In the genomic region with DNA sequence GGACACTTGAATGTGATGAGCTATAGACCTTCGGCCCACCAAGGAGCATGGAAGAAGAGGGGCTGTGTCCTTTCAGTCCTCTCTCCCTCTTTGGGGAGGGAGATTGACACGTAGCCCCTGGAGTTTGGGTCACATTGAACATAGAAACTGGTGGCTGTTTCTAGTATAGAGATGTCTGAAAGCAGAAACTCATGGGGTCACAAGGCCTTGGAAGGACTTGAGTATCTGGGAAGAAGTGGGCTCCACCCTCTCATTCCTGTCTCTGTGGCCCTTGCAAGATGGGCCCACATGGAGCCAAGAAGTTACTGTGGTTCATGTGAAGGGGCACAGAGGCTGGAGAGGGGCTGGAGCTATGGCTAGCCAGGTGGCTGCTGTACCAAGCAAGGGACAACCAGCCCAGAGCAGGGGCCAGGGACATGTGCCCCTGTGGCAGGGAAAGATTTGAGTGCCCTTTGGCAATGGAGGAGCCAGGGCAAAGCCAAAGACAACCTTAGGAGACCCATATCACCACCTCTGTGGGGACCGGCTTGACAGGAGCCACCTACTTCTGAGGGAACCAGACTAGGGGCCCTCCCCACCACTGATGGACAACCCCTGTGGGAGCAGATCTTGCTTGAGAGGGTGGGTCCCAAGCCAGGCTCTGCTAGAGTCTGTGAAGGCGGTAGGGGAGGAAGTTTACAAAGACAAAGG, we compare ENCODE assay signal across 24 cellular contexts. TPM values are rescaled to one million over a fixed set of nuclear protein-coding genes. Genes with fewer than 3 reads are reported as not detected.
DNase-seq lines count a peak whose midpoint lies in the region; ATAC-seq and TF ChIP-seq lines count a peak whose summit lies in the region.
"Had no signal": no experiment of that assay in that cellular context is flagged by ENCODE, and none has a peak within 500 bp of the region (broad histone marks: within the 10 kb centered on the region; RNA-seq: fewer than 3 reads in every experiment).

No MANE protein-coding gene starts in this region.

- TF ChIP-seq CTCF in AG04450 (IDR thresholded peaks at IDR 0.05; ENCODE audit: low read depth, low read length) (no peak), glutamatergic neuron (IDR thresholded peaks at IDR 0.05; ENCODE audit: partially characterized antibody, unreplicated experiment) (no peak), sigmoid colon (IDR thresholded peaks at IDR 0.05) (no peak), prostate gland (IDR thresholded peaks at IDR 0.05) (no peak)

- H3K27me3 ChIP-seq in AG04450 (ENCODE audit: control insufficient read depth, insufficient read depth, low read length) (peaks cover 3% of the 10 kb centered on the region), sigmoid colon (no peaks in the 10 kb centered on the region), prostate gland (replicated peaks; ENCODE audit: insufficient read depth) (no peaks in the 10 kb centered on the region)
- H3K27me3 ChIP-seq: body of pancreas, MG63 had no signal

- no peak for ATAC-seq in activated CD8-positive, alpha-beta memory T cell treated with anti-CD3 and anti-CD28 coated beads, Interleukin-2, amount 10 ng/mL, durations not matched to agents 7 days and 5 days
- no peak for ATAC-seq in GM21381 (IDR thresholded peaks at IDR 0.05; ENCODE audit: unreplicated experiment)
- ATAC-seq in natural killer cell treated with Interleukin-12 subunit alpha and Interleukin-12 subunit beta and Interleukin-15 and Interleukin-18, amount 100 ng/mL, for 72 hours: no peak
- ATAC-seq: activated T-cell treated with anti-CD3 and anti-CD28 coated beads, Interleukin-2, amount 50 U/mL, for 72 hours; body of pancreas; left colon; PC-3 had no signal

- no peak for TF ChIP-seq EP300 in sigmoid colon (IDR thresholded peaks at IDR 0.05)

- intact Hi-C loops in sigmoid colon (cut with DNase I): no loop called here
- intact Hi-C loops in prostate gland (cut with DNase I): loop anchor here (2.0 kb wide), 1 partner anchor 52 kb away; no protein-coding TSS in a partner anchor

- H3K4me3 Mint-ChIP-seq in activated CD8-positive, alpha-beta memory T cell treated with anti-CD3 and anti-CD28 coated beads, Interleukin-2, amount 10 ng/mL, durations not matched to agents 7 days and 5 days: no peak overlapping the region
- H3K4me3 Mint-ChIP-seq in glutamatergic neuron (ENCODE audit: unreplicated experiment): no peak overlapping the region
- no peak overlapping the region for H3K4me3 Mint-ChIP-seq in natural killer cell treated with Interleukin-12 subunit alpha and Interleukin-12 subunit beta and Interleukin-15 and Interleukin-18, amount 100 ng/mL, for 72 hours
- H3K4me3 Mint-ChIP-seq: activated naive CD8-positive, alpha-beta T cell; activated T-cell treated with anti-CD3 and anti-CD28 coated beads, Interleukin-2, amount 50 U/mL, for 72 hours; CD4-positive, alpha-beta T cell had no signal

- peak overlapping the region; percentile 98 for H3K27ac ChIP-seq in AG04450 (ENCODE audit: low read depth, low read length)
- peak overlapping the region; percentile 83 to 99 (median 90) for H3K27ac ChIP-seq in sigmoid colon
- H3K27ac ChIP-seq in prostate gland: peak overlapping the region in 1 of 2 donors; percentile 6

- no peaks in the 10 kb centered on the region for H3K27me3 Mint-ChIP-seq in activated CD8-positive, alpha-beta memory T cell treated with anti-CD3 and anti-CD28 coated beads, Interleukin-2, amount 10 ng/mL, durations not matched to agents 7 days and 5 days
- H3K27me3 Mint-ChIP-seq in glutamatergic neuron (ENCODE audit: unreplicated experiment): peaks cover 14% of the 10 kb centered on the region
- no peaks in the 10 kb centered on the region for H3K27me3 Mint-ChIP-seq in natural killer cell treated with Interleukin-12 subunit alpha and Interleukin-12 subunit beta and Interleukin-15 and Interleukin-18, amount 100 ng/mL, for 72 hours
- H3K27me3 Mint-ChIP-seq: activated naive CD8-positive, alpha-beta T cell had no signal

- CTCF ChIA-PET in AG04450 (lab: Charles Lee): interaction anchor here (1.2 to 1.3 kb wide), 3 partner anchors 8 to 65 kb away, joined by 4 read pairs; no protein-coding TSS in a partner anchor
- CTCF ChIA-PET in activated CD8-positive, alpha-beta memory T cell treated with anti-CD3 and anti-CD28 coated beads, Interleukin-2, amount 10 ng/mL, durations not matched to agents 7 days and 5 days (lab: Charles Lee): no interaction called here

- H3K36me3 ChIP-seq in sigmoid colon (no peaks in the 10 kb centered on the region), prostate gland (no peaks in the 10 kb centered on the region)
- H3K36me3 ChIP-seq: MG63 had no signal

- H3K4me1 ChIP-seq in sigmoid colon (peaks cover 0 to 69% (median 59%) of the 10 kb centered on the region in 4 donors), prostate gland (replicated peaks) (peaks cover 16% of the 10 kb centered on the region)
- H3K4me1 ChIP-seq: body of pancreas had no signal

- H3K36me3 Mint-ChIP-seq in activated CD8-positive, alpha-beta memory T cell treated with anti-CD3 and anti-CD28 coated beads, Interleukin-2, amount 10 ng/mL, durations not matched to agents 7 days and 5 days: no peaks in the 10 kb centered on the region
- peaks cover 4% of the 10 kb centered on the region for H3K36me3 Mint-ChIP-seq in glutamatergic neuron (ENCODE audit: unreplicated experiment)
- H3K36me3 Mint-ChIP-seq in natural killer cell treated with Interleukin-12 subunit alpha and Interleukin-12 subunit beta and Interleukin-15 and Interleukin-18, amount 100 ng/mL, for 72 hours: no peaks in the 10 kb centered on the region

- TF ChIP-seq POLR2A in sigmoid colon (IDR thresholded peaks at IDR 0.05): no peak
- TF ChIP-seq POLR2A in prostate gland (IDR thresholded peaks at IDR 0.05): no peak

- H3K9me3 Mint-ChIP-seq in activated CD8-positive, alpha-beta memory T cell treated with anti-CD3 and anti-CD28 coated beads, Interleukin-2, amount 10 ng/mL, durations not matched to agents 7 days and 5 days (ENCODE audit: low read depth): no peaks in the 10 kb centered on the region
- H3K9me3 Mint-ChIP-seq in glutamatergic neuron (ENCODE audit: unreplicated experiment): peaks cover 18% of the 10 kb centered on the region
- no peaks in the 10 kb centered on the region for H3K9me3 Mint-ChIP-seq in natural killer cell treated with Interleukin-12 subunit alpha and Interleukin-12 subunit beta and Interleukin-15 and Interleukin-18, amount 100 ng/mL, for 72 hours
- H3K9me3 Mint-ChIP-seq: activated T-cell treated with anti-CD3 and anti-CD28 coated beads, Interleukin-2, amount 50 U/mL, for 72 hours; CD4-positive, alpha-beta T cell had no signal

- WGBS in sigmoid colon, 2 donors: 90 to 95% methylated on average over 4 of the region's 4 CpGs
- WGBS in prostate gland: 98% methylated on average over 3 of the region's 4 CpGs

- POLR2A ChIA-PET in AG04450 (lab: Yijun Ruan, JAX): interaction anchor here (1.4 to 3.0 kb wide), 3 partner anchors 13 to 52 kb away, joined by 7 to 65 read pairs (median 30); partner anchors contain the start of gene ANGPTL2

- H3K27ac Mint-ChIP-seq in activated CD8-positive, alpha-beta memory T cell treated with anti-CD3 and anti-CD28 coated beads, Interleukin-2, amount 10 ng/mL, durations not matched to agents 7 days and 5 days: no peak overlapping the region
- H3K27ac Mint-ChIP-seq in glutamatergic neuron (ENCODE audit: unreplicated experiment): peak overlapping the region; percentile 56
- H3K27ac Mint-ChIP-seq in natural killer cell treated with Interleukin-12 subunit alpha and Interleukin-12 subunit beta and Interleukin-15 and Interleukin-18, amount 100 ng/mL, for 72 hours: no peak overlapping the region
- H3K27ac Mint-ChIP-seq: activated naive CD8-positive, alpha-beta T cell; activated T-cell treated with anti-CD3 and anti-CD28 coated beads, Interleukin-2, amount 50 U/mL, for 72 hours; CD4-positive, alpha-beta T cell had no signal

- no peaks in the 10 kb centered on the region for H3K4me1 Mint-ChIP-seq in activated CD8-positive, alpha-beta memory T cell treated with anti-CD3 and anti-CD28 coated beads, Interleukin-2, amount 10 ng/mL, durations not matched to agents 7 days and 5 days
- peaks cover 54% of the 10 kb centered on the region for H3K4me1 Mint-ChIP-seq in glutamatergic neuron (ENCODE audit: low read depth, unreplicated experiment)
- no peaks in the 10 kb centered on the region for H3K4me1 Mint-ChIP-seq in natural killer cell treated with Interleukin-12 subunit alpha and Interleukin-12 subunit beta and Interleukin-15 and Interleukin-18, amount 100 ng/mL, for 72 hours (ENCODE audit: low read depth in 2 of 2)

- H3K4me3 ChIP-seq in AG04450 (ENCODE audit: low read depth, low read length): no peak overlapping the region
- H3K4me3 ChIP-seq in sigmoid colon: no peak overlapping the region
- H3K4me3 ChIP-seq in prostate gland: no peak overlapping the region
- H3K4me3 ChIP-seq: body of pancreas, MG63 had no signal

- H3K9me3 ChIP-seq in AG04450 (ENCODE audit: control insufficient read depth, insufficient read depth, low read length) (no peaks in the 10 kb centered on the region), sigmoid colon (no peaks in the 10 kb centered on the region), prostate gland (no peaks in the 10 kb centered on the region)
- H3K9me3 ChIP-seq: body of pancreas, MG63 had no signal

- DNase-seq in AG04450 (ENCODE audit: low read depth, low spot score): no peak
- DNase-seq in activated CD8-positive, alpha-beta memory T cell treated with anti-CD3 and anti-CD28 coated beads, Interleukin-2, amount 10 ng/mL, durations not matched to agents 7 days and 5 days: peak; percentile 32
- DNase-seq in glutamatergic neuron: no peak
- no peak for DNase-seq in sigmoid colon
- DNase-seq in SHP77 (lab: John Stamatoyannopoulos, UW): no peak
- DNase-seq in natural killer cell treated with Interleukin-12 subunit alpha and Interleukin-12 subunit beta and Interleukin-15 and Interleukin-18, amount 100 ng/mL, for 72 hours (ENCODE audit: low spot score): no peak
- no peak for DNase-seq in prostate gland (ENCODE audit: low spot score)
- DNase-seq: activated CD4-positive, alpha-beta T cell treated with anti-CD3 and anti-CD28 coated beads, Interleukin-2, amount 50 U/mL, for 4 hours; activated T-cell treated with anti-CD3 and anti-CD28 coated beads, Interleukin-2, amount 50 U/mL, for 72 hours; body of pancreas; DMS153; GF-D8; HCEC 1CT; left colon; MG63; NCI-H1694; NCI-H2227 treated with DMSO at 0.1 percent for 48 hours; occipital lobe; PC-3; stimulated activated CD4-positive, alpha-beta T cell treated with anti-CD3 and anti-CD28 coated beads, Interleukin-2, amount 100 ng/mL, for 48 hours; T-helper 2 cell had no signal

RNA-seq across cellular contexts. Expression of gene ANGPTL2, which starts 12.8 kb away (rescaled TPM):
- polyA plus RNA-seq in AG04450 (2011; rRNA removed) (107 and 108 TPM in 2 replicates), sigmoid colon (10 to 100 TPM in 1 of 3 donors, 1 to 10 TPM in 1, under 1 TPM in 1; 0.69 to 14.7 (median 9.6) TPM)
- 64.2 and 76.5 TPM in 2 replicates for polyA minus RNA-seq in AG04450 (2011; rRNA and poly(A)+ RNA removed)
- total RNA-seq in activated CD8-positive, alpha-beta memory T cell treated with anti-CD3 and anti-CD28 coated beads, Interleukin-2, amount 10 ng/mL, durations not matched to agents 7 days and 5 days: not detected
- total RNA-seq in glutamatergic neuron (ENCODE audit: unreplicated experiment) (55.5 TPM), sigmoid colon (100 to 1,000 TPM in 1 of 4 donors, 10 to 100 TPM in 3; 50.5 to 112 (median 78.8) TPM), prostate gland (10 to 100 TPM; 17.3 to 43.2 TPM)
- not detected for total RNA-seq in natural killer cell treated with Interleukin-12 subunit alpha and Interleukin-12 subunit beta and Interleukin-15 and Interleukin-18, amount 100 ng/mL, for 72 hours
- total RNA-seq: activated T-cell treated with anti-CD3 and anti-CD28 coated beads, Interleukin-2, amount 50 U/mL, for 72 hours; CD4-positive, alpha-beta T cell had no signal

Comparison
In these comparisons a context has a peak if more than half of its experiments do, and no peak if none do; other contexts are left out.
1. RNA of gene ANGPTL2, which starts 12.8 kb away (total RNA-seq): 50.5 to 112 TPM in sigmoid colon, 55.5 TPM in glutamatergic neuron (single experiment) and 17.3 to 43.2 TPM in prostate gland; not detected in activated CD8-positive, alpha-beta memory T cell treated with anti-CD3 and anti-CD28 coated beads, Interleukin-2, amount 10 ng/mL, durations not matched to agents 7 days and 5 days and not detected in natural killer cell treated with Interleukin-12 subunit alpha and Interleukin-12 subunit beta and Interleukin-15 and Interleukin-18, amount 100 ng/mL, for 72 hours; every median in the first group is over 10 times any median in the second.